ENCODE assay signal across 8 cellular contexts in genomic region chr14:81220767-81221578, GRCh38. TPM values are rescaled to one million over a fixed set of nuclear protein-coding genes. Genes with fewer than 3 reads are reported as not detected.
DNase-seq lines count a peak whose midpoint lies in the region; ATAC-seq and TF ChIP-seq lines count a peak whose summit lies in the region.

Gene GTF2A1, minus strand, starts transcription at chr14:81220959. Its CDS starts 441 bp downstream, at chr14:81220518.

- peak; percentile 69 for ATAC-seq in CD8-positive, alpha-beta T cell
- ATAC-seq in GM19467 (IDR thresholded peaks at IDR 0.05; ENCODE audit: unreplicated experiment), result peak; percentile 76
- peak; percentile 95 to 98 for ATAC-seq in lower lobe of right lung

- peaks cover 39% of the 10 kb centered on the region for H3K4me1 Mint-ChIP-seq in CD8-positive, alpha-beta T cell (ENCODE audit: low read depth)

- intact Hi-C loops in CD8-positive, alpha-beta T cell (cut with DNase I, micrococcal nuclease), result loop anchor here (1.0 to 5.0 kb wide), 5 partner anchors 51 to 280 kb away; partner anchors contain the start of gene CEP128 (in 2 of the 2)
- intact Hi-C loops in lower lobe of right lung (cut with DNase I), result no loop called here

- CTCF ChIA-PET in CD8-positive, alpha-beta T cell (lab: Charles Lee), result interaction anchor here (0.8 to 1.0 kb wide), 2 partner anchors 51 to 234 kb away, joined by 3 read pairs; no protein-coding TSS in a partner anchor

- H3K27ac Mint-ChIP-seq in CD8-positive, alpha-beta T cell, result peak within 1 kb of the TSS; percentile 100

- no peaks in the 10 kb centered on the region for H3K9me3 Mint-ChIP-seq in CD8-positive, alpha-beta T cell

- H3K9me3 ChIP-seq in CD8-positive, alpha-beta T cell (ENCODE audit: low read length), result no peaks in the 10 kb centered on the region
- H3K9me3 ChIP-seq in lower lobe of right lung, result no peaks in the 10 kb centered on the region

- H3K27me3 Mint-ChIP-seq in CD8-positive, alpha-beta T cell (ENCODE audit: low read depth), result no peaks in the 10 kb centered on the region

- H3K4me3 Mint-ChIP-seq in CD8-positive, alpha-beta T cell, result peak within 1 kb of the TSS; percentile 99

- H3K36me3 ChIP-seq in CD8-positive, alpha-beta T cell (ENCODE audit: insufficient read depth, low read length), result no peaks in the 10 kb centered on the region
- peaks cover 2% of the 10 kb centered on the region for H3K36me3 ChIP-seq in lower lobe of right lung

- DNase-seq in CD8-positive, alpha-beta T cell, result peak; percentile 91 to 97 (median 93)
- DNase-seq in HS-27A (ENCODE audit: low read depth) (peak; percentile 93), NK-92 (lab: John Stamatoyannopoulos, UW; ENCODE audit: unreplicated experiment) (peak; percentile 85), lower lobe of right lung (peak; percentile 97)
- DNase-seq in activated CD8-positive, alpha-beta memory T cell treated with anti-CD3 and anti-CD28 coated beads for 1 hour (ENCODE audit: extremely low read depth in 1 of 2, low read depth in 1 of 2), result peak; percentile 76 to 93
- peak; percentile 92 for DNase-seq in effector CD4-positive, alpha-beta T cell
- peak; percentile 88 to 89 (median 88) for DNase-seq in stimulated activated CD4-positive, alpha-beta T cell treated with anti-CD3 and anti-CD28 coated beads, TNF-alpha, amount 100 ng/mL, for 24 hours (ENCODE audit: low read depth in 3 of 3)

- POLR2A ChIA-PET in CD8-positive, alpha-beta T cell (lab: Charles Lee), result interaction anchor here (0.6 to 1.8 kb wide), 12 partner anchors 11 to 312 kb away, joined by 3 to 17 read pairs (median 4); partner anchors contain the start of genes CEP128 and SEL1L

- peaks cover 31% of the 10 kb centered on the region for H3K4me1 ChIP-seq in CD8-positive, alpha-beta T cell (ENCODE audit: insufficient read depth, low read length)
- peaks cover 29% of the 10 kb centered on the region for H3K4me1 ChIP-seq in lower lobe of right lung

- peak within 1 kb of the TSS; percentile 97 for H3K27ac ChIP-seq in CD8-positive, alpha-beta T cell (ENCODE audit: low read depth, low read length)
- H3K27ac ChIP-seq in lower lobe of right lung, result peak within 1 kb of the TSS; percentile 99

- TF ChIP-seq CTCF in CD8-positive, alpha-beta T cell (IDR thresholded peaks at IDR 0.05), result no peak
- TF ChIP-seq CTCF in lower lobe of right lung (IDR thresholded peaks at IDR 0.05), result no peak

- H3K36me3 Mint-ChIP-seq in CD8-positive, alpha-beta T cell, result peaks cover 23% of the 10 kb centered on the region

- peak within 1 kb of the TSS; percentile 93 for H3K4me3 ChIP-seq in CD8-positive, alpha-beta T cell (ENCODE audit: low read depth, low read length)
- H3K4me3 ChIP-seq in lower lobe of right lung, result peak within 1 kb of the TSS; percentile 83

- no peaks in the 10 kb centered on the region for H3K27me3 ChIP-seq in CD8-positive, alpha-beta T cell (ENCODE audit: insufficient read depth, low read length)
- no peaks in the 10 kb centered on the region for H3K27me3 ChIP-seq in lower lobe of right lung (ENCODE audit: low read depth)

RNA-seq across cellular contexts. Expression of gene GTF2A1, which starts in this region (rescaled TPM):
- 10 to 100 TPM; 12.6 to 14.6 TPM for total RNA-seq in CD8-positive, alpha-beta T cell
- total RNA-seq in lower lobe of right lung, result 26.1 TPM

Comparison
In these comparisons a context has a peak if more than half of its experiments do, and no peak if none do; other contexts are left out.
1. Peak in every context shown above with its lines: DNase-seq, ATAC-seq, H3K4me3 ChIP-seq and H3K27ac ChIP-seq.